8 cellular contexts compared by ENCODE assay signal in the genomic region with DNA sequence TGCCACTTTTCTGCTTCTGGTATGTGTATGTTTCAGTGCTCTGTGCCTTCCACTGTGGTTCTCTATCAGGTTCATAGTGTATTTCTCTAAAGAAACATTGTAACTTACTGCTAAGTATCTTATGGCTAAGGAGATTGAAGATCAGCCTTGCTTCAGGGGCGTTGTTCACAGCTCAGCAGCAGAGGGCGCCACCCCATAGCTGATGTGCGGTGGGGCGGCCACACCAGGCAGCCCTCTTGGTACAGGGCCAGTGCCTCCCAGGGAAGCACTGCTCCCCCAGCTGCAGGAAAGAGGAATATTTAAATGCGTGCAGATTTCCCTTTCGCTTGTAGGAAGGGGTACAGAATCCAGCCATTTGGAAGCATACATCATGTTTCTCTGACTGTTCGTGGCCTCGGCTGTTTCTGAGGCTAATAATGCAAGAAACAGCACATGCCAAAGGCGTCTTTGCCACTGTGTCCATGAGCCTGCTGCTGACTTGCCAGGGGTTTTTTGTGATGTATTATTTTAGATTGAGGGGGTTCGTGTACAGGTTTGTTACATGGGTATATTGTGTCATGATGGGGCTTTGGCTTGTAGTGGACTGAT.
A peak's percentile ranks its signal among the peaks of the same experiment; 100 is the strongest.
DNase-seq lines count a peak whose midpoint lies in the region; ATAC-seq, FAIRE-seq and TF ChIP-seq lines count a peak whose summit lies in the region.
"Not testable (repeated sequence)": the region's sequence is repeated elsewhere in the genome, so short reads cannot be mapped to it uniquely, and the experiment has no call there.

No MANE protein-coding gene starts in this region.

- H3K4me2 ChIP-seq in astrocyte (ENCODE audit: low read length) = peak overlapping the region; percentile 79
- not testable (repeated sequence) for H3K4me2 ChIP-seq in parathyroid adenoma (ENCODE audit: low read length)

- WGBS in heart left ventricle, 4 donors = 3 to 42% (median 11%) methylated on average over 1 to 10 of the region's 10 CpGs
- 5 to 10% (median 7%) methylated on average over 8 to 10 of the region's 10 CpGs for WGBS in stomach, 5 donors

- not testable (repeated sequence) for H3K9ac ChIP-seq in astrocyte (ENCODE audit: low read length); parathyroid adenoma

- TF ChIP-seq POLR2A in heart left ventricle (IDR thresholded peaks at IDR 0.05); stomach (IDR thresholded peaks at IDR 0.05): not testable (repeated sequence)

- in situ Hi-C loops in G401 (cut with HindIII; ENCODE audit: low sequenced_read_pairs) = not testable (repeated sequence)

- intact Hi-C loops in heart left ventricle (cut with DNase I) = loop anchor here in 6 of 10 donors (2.0 to 10.0 kb wide), 3 partner anchors 166 to 170 kb away; a partner anchor contains a TSS
- intact Hi-C loops in stomach (cut with DNase I; ENCODE audit: low total_unique reads) = not testable (repeated sequence)

- not testable (repeated sequence) for H2AFZ ChIP-seq in astrocyte (ENCODE audit: low read depth, low read length)
- H2AFZ ChIP-seq in parathyroid adenoma = peak overlapping the region; percentile 25

- H4K20me1 ChIP-seq in astrocyte (ENCODE audit: insufficient read depth, low read length) = not testable (repeated sequence)

- H3K4me1 Mint-ChIP-seq in astrocyte (ENCODE audit: low read depth, unreplicated experiment) = not testable (repeated sequence)

- not testable (repeated sequence) for H3K27ac Mint-ChIP-seq in astrocyte (ENCODE audit: unreplicated experiment)

- not testable (repeated sequence) for H3K36me3 ChIP-seq in astrocyte (ENCODE audit: insufficient read depth, low read length); heart left ventricle; parathyroid adenoma (ENCODE audit: control insufficient read depth, insufficient read depth, low read length); stomach

- not testable (repeated sequence) for FAIRE-seq in astrocyte (lab: Jason Lieb, UNC)

- not testable (repeated sequence) for H3K27ac ChIP-seq in VCaP; astrocyte (ENCODE audit: low read depth, low read length); heart left ventricle; parathyroid adenoma; stomach

- not testable (repeated sequence) for H3K9me3 Mint-ChIP-seq in astrocyte (ENCODE audit: unreplicated experiment)

- H3K4me1 ChIP-seq in astrocyte (ENCODE audit: insufficient read depth, low read length); heart left ventricle; parathyroid adenoma; stomach: not testable (repeated sequence)

- TF ChIP-seq EP300 in stomach (IDR thresholded peaks at IDR 0.05) = not testable (repeated sequence)

- H3K79me2 ChIP-seq in astrocyte (ENCODE audit: insufficient read depth, low read length); parathyroid adenoma: not testable (repeated sequence)

- peak overlapping the region; percentile 17 for H3K4me3 ChIP-seq in astrocyte (ENCODE audit: insufficient read depth, low read depth, low read length)
- H3K4me3 ChIP-seq in heart left ventricle = peak overlapping the region in 5 of 12 donors; percentile 14 to 39 (median 33)
- not testable (repeated sequence) for H3K4me3 ChIP-seq in parathyroid adenoma (ENCODE audit: low read depth, low read length)
- H3K4me3 ChIP-seq in stomach = peak overlapping the region in 1 of 4 donors; percentile 18

- TF ChIP-seq CTCF in VCaP (conservative IDR thresholded peaks at IDR 0.05) (peak; percentile 86), astrocyte (IDR thresholded peaks at IDR 0.05; ENCODE audit: insufficient read depth, low read depth, low read length) (peak; percentile 58), heart left ventricle (IDR thresholded peaks at IDR 0.05) (peak; percentile 68 to 88 (median 84)), parathyroid adenoma (IDR thresholded peaks at IDR 0.05) (peak; percentile 85), stomach (IDR thresholded peaks at IDR 0.05) (peak in 5 of 7 experiments; percentile 63 to 87 (median 81))

- peak; percentile 47 for DNase-seq in G401 (ENCODE audit: low spot score)
- peak; percentile 68 for DNase-seq in NCI-H510A treated with DMSO at 0.1 percent for 48 hours (lab: John Stamatoyannopoulos, UW)
- peak; percentile 32 for DNase-seq in astrocyte (ENCODE audit: low read depth)
- DNase-seq in heart left ventricle = peak; percentile 73 to 89 (median 80)
- DNase-seq in stomach = peak; percentile 83

- not testable (repeated sequence) for H3K36me3 Mint-ChIP-seq in astrocyte (ENCODE audit: low read depth, unreplicated experiment)

- peak; percentile 34 for ATAC-seq in HG03108 (IDR thresholded peaks at IDR 0.05; ENCODE audit: unreplicated experiment)
- ATAC-seq in heart left ventricle = peak; percentile 94 to 100 (median 98)

- H3K4me3 Mint-ChIP-seq in astrocyte (ENCODE audit: unreplicated experiment) = not testable (repeated sequence)

- H3K27me3 ChIP-seq in astrocyte (ENCODE audit: insufficient read depth, low read length); heart left ventricle; parathyroid adenoma (ENCODE audit: control insufficient read depth, insufficient read depth, low read length); stomach: not testable (repeated sequence)

- H3K27me3 Mint-ChIP-seq in astrocyte (ENCODE audit: low read depth, unreplicated experiment) = not testable (repeated sequence)

- H3K9me3 ChIP-seq in astrocyte (ENCODE audit: insufficient read depth, low read depth, low read length); heart left ventricle; parathyroid adenoma (ENCODE audit: control insufficient read depth, low read length); stomach: not testable (repeated sequence)

Comparison
In these comparisons a context has a peak if more than half of its experiments do, and no peak if none do; other contexts are left out.
1. DNase-seq: peak in every context shown above with its lines; median percentile 83 in stomach; 80 in heart left ventricle; 68 in NCI-H510A treated with DMSO at 0.1 percent for 48 hours; 47 in G401; 32 in astrocyte.